In genomic region chr5:154937186-154937717, GRCh38 we compare ENCODE assay signal across 8 cellular contexts. TPM values are rescaled to one million over a fixed set of nuclear protein-coding genes. Genes with fewer than 3 reads are reported as not detected.
DNase-seq lines count a peak whose midpoint lies in the region; ATAC-seq and TF ChIP-seq lines count a peak whose summit lies in the region.

No MANE protein-coding gene starts in this region.

- CTCF ChIA-PET in CD8-positive, alpha-beta T cell (lab: Charles Lee): interaction anchor here (1.4 kb wide), 1 partner anchor 287 kb away, joined by 6 read pairs; no protein-coding TSS in a partner anchor

- H3K4me1 Mint-ChIP-seq in CD8-positive, alpha-beta T cell (ENCODE audit: low read depth): peaks cover 55% of the 10 kb centered on the region
- H3K4me1 Mint-ChIP-seq in neural crest cell: peaks cover 43% of the 10 kb centered on the region

- no peaks in the 10 kb centered on the region for H3K27me3 Mint-ChIP-seq in CD8-positive, alpha-beta T cell (ENCODE audit: low read depth)
- no peaks in the 10 kb centered on the region for H3K27me3 Mint-ChIP-seq in neural crest cell (ENCODE audit: low read depth)

- no peak for TF ChIP-seq POLR2A in NB4 (IDR thresholded peaks at IDR 0.05; ENCODE audit: extremely low read depth, insufficient read length)

- peak overlapping the region; percentile 77 for H3K27ac Mint-ChIP-seq in CD8-positive, alpha-beta T cell
- no peak overlapping the region for H3K27ac Mint-ChIP-seq in neural crest cell (ENCODE audit: unreplicated experiment)

- no peak for DNase-seq in CD8-positive, alpha-beta T cell
- DNase-seq in NB4 (ENCODE audit: low read depth) (peak; percentile 21), neural crest cell (ENCODE audit: low read depth, low spot score) (no peak), NCI-H1048 (lab: John Stamatoyannopoulos, UW) (no peak), NCI-H774 (lab: John Stamatoyannopoulos, UW) (no peak)

- peaks cover 28% of the 10 kb centered on the region for H3K4me1 ChIP-seq in CD8-positive, alpha-beta T cell (ENCODE audit: insufficient read depth, low read length)
- peaks cover 3% of the 10 kb centered on the region for H3K4me1 ChIP-seq in ectodermal cell (ENCODE audit: control insufficient read depth, insufficient read depth, low read length)

- no peaks in the 10 kb centered on the region for H3K27me3 ChIP-seq in CD8-positive, alpha-beta T cell (ENCODE audit: insufficient read depth, low read length)
- H3K27me3 ChIP-seq in ectodermal cell (ENCODE audit: control insufficient read depth, insufficient read depth, low read length, poor library complexity, severe bottlenecking): no peaks in the 10 kb centered on the region

- no peak for ATAC-seq in CD8-positive, alpha-beta T cell
- ATAC-seq in GM21528 (IDR thresholded peaks at IDR 0.05; ENCODE audit: low FRiP score, unreplicated experiment) (no peak), HG02938 (IDR thresholded peaks at IDR 0.05; ENCODE audit: unreplicated experiment) (no peak)

- H3K36me3 ChIP-seq in CD8-positive, alpha-beta T cell (ENCODE audit: insufficient read depth, low read length): no peaks in the 10 kb centered on the region
- H3K36me3 ChIP-seq in ectodermal cell (ENCODE audit: control insufficient read depth, insufficient read depth, low read length): no peaks in the 10 kb centered on the region

- peaks cover 39% of the 10 kb centered on the region for H3K36me3 Mint-ChIP-seq in CD8-positive, alpha-beta T cell
- peaks cover 4% of the 10 kb centered on the region for H3K36me3 Mint-ChIP-seq in neural crest cell (ENCODE audit: low read depth)

- intact Hi-C loops in CD8-positive, alpha-beta T cell (cut with DNase I, micrococcal nuclease): loop anchor here in 1 of 2 experiments (5.0 kb wide), 1 partner anchor 490 kb away; the partner anchor contains the start of gene SAP30L

- H3K4me3 ChIP-seq in CD8-positive, alpha-beta T cell (ENCODE audit: low read depth, low read length): peak overlapping the region; percentile 79
- peak overlapping the region; percentile 98 for H3K4me3 ChIP-seq in NB4 (ENCODE audit: low read depth, low read length)
- H3K4me3 ChIP-seq in ectodermal cell (ENCODE audit: insufficient read depth, low read depth, low read length): peak overlapping the region; percentile 98

- H3K4me3 Mint-ChIP-seq in CD8-positive, alpha-beta T cell: peak overlapping the region; percentile 90
- peak overlapping the region; percentile 97 for H3K4me3 Mint-ChIP-seq in neural crest cell

- TF ChIP-seq CTCF in CD8-positive, alpha-beta T cell (IDR thresholded peaks at IDR 0.05): no peak
- no peak for TF ChIP-seq CTCF in NB4 (IDR thresholded peaks at IDR 0.05; ENCODE audit: low read depth, low read length)
- no peak for TF ChIP-seq CTCF in neural crest cell (conservative IDR thresholded peaks at IDR 0.05)

- H3K27ac ChIP-seq in CD8-positive, alpha-beta T cell (ENCODE audit: low read depth, low read length): no peak overlapping the region
- no peak overlapping the region for H3K27ac ChIP-seq in ectodermal cell (ENCODE audit: insufficient read depth, low read depth, low read length, poor library complexity, severe bottlenecking)

- H3K9me3 Mint-ChIP-seq in CD8-positive, alpha-beta T cell: no peaks in the 10 kb centered on the region
- H3K9me3 Mint-ChIP-seq in neural crest cell: no peaks in the 10 kb centered on the region

- POLR2A ChIA-PET in CD8-positive, alpha-beta T cell (lab: Charles Lee): interaction anchor here (0.6 to 1.8 kb wide), 6 partner anchors 9 to 1829 kb away, joined by 3 to 7 read pairs (median 3); no protein-coding TSS in a partner anchor

- no peaks in the 10 kb centered on the region for H3K9me3 ChIP-seq in CD8-positive, alpha-beta T cell (ENCODE audit: low read length)
- no peaks in the 10 kb centered on the region for H3K9me3 ChIP-seq in ectodermal cell (ENCODE audit: control insufficient read depth, low read length)

- 25% methylated on average over 11 of the region's 11 CpGs for WGBS in ectodermal cell, 2 experiments

RNA-seq across cellular contexts. Expression of gene GEMIN5, which starts 0.8 kb away (rescaled TPM):
- 1 to 10 TPM; 3.3 to 4.3 TPM for total RNA-seq in CD8-positive, alpha-beta T cell
- polyA plus RNA-seq in ectodermal cell (2013, experiment 1 of 4): 24.3 TPM
- polyA plus RNA-seq in ectodermal cell (2013, experiment 2 of 4): 25.4 TPM
- polyA plus RNA-seq in ectodermal cell (2013, experiment 3 of 4): 18.9 TPM
- 20.0 TPM for polyA plus RNA-seq in ectodermal cell (2013, experiment 4 of 4)
- total RNA-seq in neural crest cell: 34.3 and 35.3 TPM in 2 replicates

RNA-seq across cellular contexts. Expression of gene MRPL22, which starts 3.6 kb away (rescaled TPM):
- total RNA-seq in CD8-positive, alpha-beta T cell: 10 to 100 TPM; 42.2 TPM
- polyA plus RNA-seq in ectodermal cell (2013, experiment 1 of 4): 60.0 TPM
- polyA plus RNA-seq in ectodermal cell (2013, experiment 2 of 4): 63.6 TPM
- polyA plus RNA-seq in ectodermal cell (2013, experiment 3 of 4): 59.3 TPM
- polyA plus RNA-seq in ectodermal cell (2013, experiment 4 of 4): 68.3 TPM
- total RNA-seq in neural crest cell: 59.5 and 62.4 TPM in 2 replicates
